In genomic region chr3:36380171-36381031, GRCh38 we compare ENCODE assay signal across 8 cellular contexts. TPM values are rescaled to one million over a fixed set of nuclear protein-coding genes. Genes with fewer than 3 reads are reported as not detected.
A peak's percentile ranks its signal among the peaks of the same experiment; 100 is the strongest.
DNase-seq lines count a peak whose midpoint lies in the region; ATAC-seq and TF ChIP-seq lines count a peak whose summit lies in the region.
"Had no signal": no experiment of that assay in that cellular context is flagged by ENCODE, and none has a peak within 500 bp of the region (broad histone marks: within the 10 kb centered on the region; RNA-seq: fewer than 3 reads in every experiment).

TSS of gene STAC (plus strand) at chr3:36380504. CDS start at chr3:36380644, 140 bp downstream.

- no peak within 1 kb of the TSS for H3K27ac ChIP-seq in hepatocyte
- H3K27ac ChIP-seq in gastrocnemius medialis = peak within 1 kb of the TSS in 1 of 4 donors; percentile 1

- H3K27me3 Mint-ChIP-seq in activated T-helper 17 cell treated with anti-CD3 and anti-CD28 coated beads, Interleukin-2, amount 50 U/mL, for 72 hours = peaks cover 28% of the 10 kb centered on the region

- H3K9me2 ChIP-seq in hepatocyte (replicated peaks; ENCODE audit: insufficient read depth) = peaks cover 1% of the 10 kb centered on the region

- intact Hi-C loops in gastrocnemius medialis (cut with DNase I; ENCODE audit: low total_unique reads) = no loop called here

- H3K4me3 ChIP-seq in hepatocyte (peak within 1 kb of the TSS; percentile 33), gastrocnemius medialis (peak within 1 kb of the TSS; percentile 50 to 63 (median 55))

- ATAC-seq in activated T-helper 17 cell treated with anti-CD3 and anti-CD28 coated beads, Interleukin-2, amount 50 U/mL, for 72 hours (replicated peaks) = peak; percentile 18
- ATAC-seq in gastrocnemius medialis (no peak), HG03565 (IDR thresholded peaks at IDR 0.05; ENCODE audit: unreplicated experiment) (no peak)

- H3K27ac Mint-ChIP-seq in activated T-helper 17 cell treated with anti-CD3 and anti-CD28 coated beads, Interleukin-2, amount 50 U/mL, for 72 hours = no peak within 1 kb of the TSS

- H3K9me3 Mint-ChIP-seq in activated T-helper 17 cell treated with anti-CD3 and anti-CD28 coated beads, Interleukin-2, amount 50 U/mL, for 72 hours = peaks cover 6% of the 10 kb centered on the region

- DNase-seq in ELR (ENCODE audit: low read depth) (peak; percentile 41), LHCN-M2 (ENCODE audit: low read depth) (peak; percentile 6), hepatocyte (ENCODE audit: low spot score) (peak; percentile 42), gastrocnemius medialis (no peak), 8988T (no peak)

- H3K4me3 Mint-ChIP-seq in activated T-helper 17 cell treated with anti-CD3 and anti-CD28 coated beads, Interleukin-2, amount 50 U/mL, for 72 hours = peak within 1 kb of the TSS; percentile 24

- H3K36me3 Mint-ChIP-seq in activated T-helper 17 cell treated with anti-CD3 and anti-CD28 coated beads, Interleukin-2, amount 50 U/mL, for 72 hours (ENCODE audit: low read depth) = no peaks in the 10 kb centered on the region

- WGBS in hepatocyte (ENCODE audit: low lambda C conversion rate, missing lambda C conversion rate) = 4% methylated on average over 43 of the region's 76 CpGs

- H3K4me1 ChIP-seq in hepatocyte (ENCODE audit: insufficient read depth) (peaks cover 7% of the 10 kb centered on the region), gastrocnemius medialis (no peaks in the 10 kb centered on the region)

- peak within 1 kb of the TSS; percentile 88 for H3K4me2 ChIP-seq in hepatocyte

- H3K9me3 ChIP-seq in hepatocyte (ENCODE audit: low read depth) (no peaks in the 10 kb centered on the region), gastrocnemius medialis (no peaks in the 10 kb centered on the region)

- H3K36me3 ChIP-seq in hepatocyte (replicated peaks; ENCODE audit: insufficient read depth, low read depth) (no peaks in the 10 kb centered on the region), gastrocnemius medialis (no peaks in the 10 kb centered on the region)

- in situ Hi-C loops in gastrocnemius medialis (cut with MboI; ENCODE audit: low sequenced_read_pairs in 4 of 4) = no loop called here

- H3K4me1 Mint-ChIP-seq in activated T-helper 17 cell treated with anti-CD3 and anti-CD28 coated beads, Interleukin-2, amount 50 U/mL, for 72 hours = no peaks in the 10 kb centered on the region

- peaks cover 46% of the 10 kb centered on the region for H3K27me3 ChIP-seq in hepatocyte
- peaks cover 0 to 4% (median 0%) of the 10 kb centered on the region in 3 donors for H3K27me3 ChIP-seq in gastrocnemius medialis

- TF ChIP-seq POLR2A in gastrocnemius medialis (IDR thresholded peaks at IDR 0.05) = no peak

- no peak for TF ChIP-seq CTCF in hepatocyte (IDR thresholded peaks at IDR 0.05; ENCODE audit: poor library complexity)
- TF ChIP-seq CTCF in gastrocnemius medialis (IDR thresholded peaks at IDR 0.05 in 4 of 5, conservative IDR thresholded peaks at IDR 0.05 in 1 of 5) = no peak

- H3K79me2 ChIP-seq in hepatocyte = no peaks in the 10 kb centered on the region

- no peaks in the 10 kb centered on the region for H4K20me1 ChIP-seq in hepatocyte (ENCODE audit: insufficient read depth, poor library complexity, severe bottlenecking)

- H2AFZ ChIP-seq in hepatocyte = peak within 1 kb of the TSS; percentile 74

RNA-seq across cellular contexts. Expression of gene STAC, which starts in this region (rescaled TPM):
- total RNA-seq in LHCN-M2 (2014; rRNA removed) = 0.26 and 0.52 TPM in 2 replicates
- 0.40 TPM for polyA plus RNA-seq in LHCN-M2 (2012)
- under 1 TPM in 1 of 2 donors, not detected in 1; 0.30 TPM for total RNA-seq in activated T-helper 17 cell treated with anti-CD3 and anti-CD28 coated beads, Interleukin-2, amount 50 U/mL, for 72 hours
- 0.13 and 0.36 TPM in 2 replicates for total RNA-seq in hepatocyte
- 0.53 and 1.6 TPM in 2 replicates for polyA plus RNA-seq in hepatocyte
- total RNA-seq in gastrocnemius medialis = 1 to 10 TPM in 3 of 4 donors, under 1 TPM in 1; 0.87 to 1.7 (median 1.6) TPM
- total RNA-seq: pulmonary artery endothelial cell had no signal

Comparison
In these comparisons a context has a peak if more than half of its experiments do, and no peak if none do; other contexts are left out.
1. Peak in DNase-seq in LHCN-M2; RNA of the gene not detected or under 1 TPM.
2. Peak in ATAC-seq in activated T-helper 17 cell treated with anti-CD3 and anti-CD28 coated beads, Interleukin-2, amount 50 U/mL, for 72 hours; RNA of the gene not detected or under 1 TPM.
3. DNase-seq: peak in ELR (single experiment) and hepatocyte (single experiment); none in gastrocnemius medialis (0 of 2) and 8988T (single experiment).